In genomic region chr11:96299155-96299883, GRCh38 we compare ENCODE assay signal across 13 cellular contexts. TPM values are rescaled to one million over a fixed set of nuclear protein-coding genes. Genes with fewer than 3 reads are reported as not detected.
DNase-seq lines count a peak whose midpoint lies in the region; ATAC-seq and TF ChIP-seq lines count a peak whose summit lies in the region.
"Had no signal": no experiment of that assay in that cellular context is flagged by ENCODE, and none has a peak within 500 bp of the region (broad histone marks: within the 10 kb centered on the region; RNA-seq: fewer than 3 reads in every experiment).

No MANE protein-coding gene starts in this region.

- peaks cover 9% of the 10 kb centered on the region for H3K36me3 Mint-ChIP-seq in activated CD4-positive, alpha-beta memory T cell treated with anti-CD3 and anti-CD28 coated beads, Interleukin-2, amount 10 ng/mL, durations not matched to agents 7 days and 5 days (ENCODE audit: low read depth)
- H3K36me3 Mint-ChIP-seq in activated CD4-positive, alpha-beta memory T cell treated with anti-CD3 and anti-CD28 coated beads for 36 hours = peaks cover 5% of the 10 kb centered on the region
- H3K36me3 Mint-ChIP-seq in activated naive CD8-positive, alpha-beta T cell treated with anti-CD3 and anti-CD28 coated beads, Interleukin-2, amount 50 U/mL, for 24 hours (ENCODE audit: low read depth) = peaks cover 13% of the 10 kb centered on the region

- peak overlapping the region; percentile 58 for H3K27ac Mint-ChIP-seq in activated CD4-positive, alpha-beta memory T cell treated with anti-CD3 and anti-CD28 coated beads, Interleukin-2, amount 10 ng/mL, durations not matched to agents 7 days and 5 days
- no peak overlapping the region for H3K27ac Mint-ChIP-seq in activated CD4-positive, alpha-beta memory T cell treated with anti-CD3 and anti-CD28 coated beads for 36 hours
- peak overlapping the region; percentile 12 for H3K27ac Mint-ChIP-seq in activated naive CD8-positive, alpha-beta T cell treated with anti-CD3 and anti-CD28 coated beads, Interleukin-2, amount 50 U/mL, for 24 hours

- H3K4me1 ChIP-seq in transverse colon = peaks cover 37 to 56% (median 41%) of the 10 kb centered on the region in 4 donors
- peaks cover 45% of the 10 kb centered on the region for H3K4me1 ChIP-seq in A673 (ENCODE audit: insufficient read depth, low read length, poor library complexity, severe bottlenecking)

- H3K27me3 Mint-ChIP-seq in activated CD4-positive, alpha-beta memory T cell treated with anti-CD3 and anti-CD28 coated beads, Interleukin-2, amount 10 ng/mL, durations not matched to agents 7 days and 5 days = no peaks in the 10 kb centered on the region
- H3K27me3 Mint-ChIP-seq in activated CD4-positive, alpha-beta memory T cell treated with anti-CD3 and anti-CD28 coated beads for 36 hours = no peaks in the 10 kb centered on the region
- H3K27me3 Mint-ChIP-seq in activated naive CD8-positive, alpha-beta T cell treated with anti-CD3 and anti-CD28 coated beads, Interleukin-2, amount 50 U/mL, for 24 hours = no peaks in the 10 kb centered on the region

- ATAC-seq in activated naive CD8-positive, alpha-beta T cell treated with anti-CD3 and anti-CD28 coated beads, Interleukin-2, amount 50 U/mL, for 24 hours = no peak
- ATAC-seq: A549 had no signal

- no peak overlapping the region for H3K4me3 Mint-ChIP-seq in activated CD4-positive, alpha-beta memory T cell treated with anti-CD3 and anti-CD28 coated beads, Interleukin-2, amount 10 ng/mL, durations not matched to agents 7 days and 5 days
- no peak overlapping the region for H3K4me3 Mint-ChIP-seq in activated CD4-positive, alpha-beta memory T cell treated with anti-CD3 and anti-CD28 coated beads for 36 hours
- no peak overlapping the region for H3K4me3 Mint-ChIP-seq in activated naive CD8-positive, alpha-beta T cell treated with anti-CD3 and anti-CD28 coated beads, Interleukin-2, amount 50 U/mL, for 24 hours

- no peaks in the 10 kb centered on the region for H3K9me3 Mint-ChIP-seq in activated CD4-positive, alpha-beta memory T cell treated with anti-CD3 and anti-CD28 coated beads, Interleukin-2, amount 10 ng/mL, durations not matched to agents 7 days and 5 days
- no peaks in the 10 kb centered on the region for H3K9me3 Mint-ChIP-seq in activated CD4-positive, alpha-beta memory T cell treated with anti-CD3 and anti-CD28 coated beads for 36 hours
- no peaks in the 10 kb centered on the region for H3K9me3 Mint-ChIP-seq in activated naive CD8-positive, alpha-beta T cell treated with anti-CD3 and anti-CD28 coated beads, Interleukin-2, amount 50 U/mL, for 24 hours

- no peak for TF ChIP-seq EP300 in transverse colon (IDR thresholded peaks at IDR 0.05; ENCODE audit: low read depth)

- CTCF ChIA-PET in activated CD4-positive, alpha-beta memory T cell treated with anti-CD3 and anti-CD28 coated beads, Interleukin-2, amount 10 ng/mL, durations not matched to agents 7 days and 5 days (lab: Charles Lee) = interaction anchor here (1.2 kb wide), 1 partner anchor 43 kb away, joined by 3 read pairs; no protein-coding TSS in a partner anchor
- CTCF ChIA-PET in activated CD4-positive, alpha-beta memory T cell treated with anti-CD3 and anti-CD28 coated beads for 36 hours (lab: Charles Lee) = no interaction called here
- CTCF ChIA-PET in A673 (lab: Charles Lee) = no interaction called here

- TF ChIP-seq CTCF in transverse colon (IDR thresholded peaks at IDR 0.05) (no peak), A673 (conservative IDR thresholded peaks at IDR 0.05; ENCODE audit: low read depth, low read length) (no peak)

- no peaks in the 10 kb centered on the region for H3K36me3 ChIP-seq in transverse colon
- H3K36me3 ChIP-seq in A673 (ENCODE audit: insufficient read depth, low read length, poor library complexity, severe bottlenecking) = no peaks in the 10 kb centered on the region

- TF ChIP-seq POLR2A in transverse colon (IDR thresholded peaks at IDR 0.05) = no peak

- no peak for DNase-seq in activated CD4-positive, alpha-beta memory T cell treated with anti-CD3 and anti-CD28 coated beads, Interleukin-2, amount 10 ng/mL, durations not matched to agents 7 days and 5 days
- DNase-seq in activated CD4-positive, alpha-beta memory T cell treated with anti-CD3 and anti-CD28 coated beads for 36 hours = no peak
- no peak for DNase-seq in activated naive CD8-positive, alpha-beta T cell treated with anti-CD3 and anti-CD28 coated beads, Interleukin-2, amount 50 U/mL, for 24 hours
- peak; percentile 50 for DNase-seq in medulla oblongata (ENCODE audit: extremely low spot score)
- no peak for DNase-seq in transverse colon
- no peak for DNase-seq in LoVo (ENCODE audit: low spot score)
- no peak for DNase-seq in A673 (ENCODE audit: low spot score)
- no peak for DNase-seq in stimulated activated CD4-positive, alpha-beta T cell treated with anti-CD3 and anti-CD28 coated beads, Interleukin-12 subunit alpha, Interleukin-12 subunit beta, amount 100 ng/mL, for 4 hours
- DNase-seq: activated CD8-positive, alpha-beta memory T cell treated with anti-CD3 and anti-CD28 coated beads for 24 hours; amniotic stem cell; NCI-H2081; stimulated activated CD4-positive, alpha-beta T cell treated with anti-CD3 and anti-CD28 coated beads, Interleukin-4, amount 100 ng/mL, for 1 hour had no signal

- H3K4me3 ChIP-seq in transverse colon (no peak overlapping the region), A673 (ENCODE audit: low read depth, low read length, poor library complexity, severe bottlenecking) (no peak overlapping the region)
- H3K4me3 ChIP-seq: A549 had no signal

- H3K27me3 ChIP-seq in transverse colon (no peaks in the 10 kb centered on the region), A673 (replicated peaks; ENCODE audit: insufficient read depth, low read depth, low read length, poor library complexity) (no peaks in the 10 kb centered on the region)

- intact Hi-C loops in activated CD4-positive, alpha-beta memory T cell treated with anti-CD3 and anti-CD28 coated beads for 36 hours (cut with micrococcal nuclease) = no loop called here
- intact Hi-C loops in transverse colon (cut with DNase I; ENCODE audit: low total_unique reads) = no loop called here
- intact Hi-C loops in A673 (cut with micrococcal nuclease; ENCODE audit: unreplicated experiment) = no loop called here

- POLR2A ChIA-PET in activated CD4-positive, alpha-beta memory T cell treated with anti-CD3 and anti-CD28 coated beads, Interleukin-2, amount 10 ng/mL, durations not matched to agents 7 days and 5 days (lab: Charles Lee) = no interaction called here
- POLR2A ChIA-PET in activated CD4-positive, alpha-beta memory T cell treated with anti-CD3 and anti-CD28 coated beads for 36 hours (lab: Charles Lee) = no interaction called here
- POLR2A ChIA-PET in A673 (lab: Charles Lee; ENCODE audit: low non-redundant PET) = no interaction called here

- 49 to 93% methylated on average over 2 to 8 of the region's 8 CpGs for WGBS in transverse colon (ENCODE audit: low coverage in 1 of 2), 2 donors

- peak overlapping the region; percentile 77 to 80 (median 79) for H3K27ac ChIP-seq in transverse colon
- no peak overlapping the region for H3K27ac ChIP-seq in A673 (ENCODE audit: low read depth, low read length, poor library complexity, severe bottlenecking)

- no TSS peak for BruUV-seq in A673 (replicated peaks; lab: Mats Ljungman, UMichigan)

- H3K9me3 ChIP-seq in transverse colon (no peaks in the 10 kb centered on the region), A673 (ENCODE audit: low read depth, low read length, poor library complexity, severe bottlenecking) (no peaks in the 10 kb centered on the region)
- H3K9me3 ChIP-seq: A549 had no signal

- peaks cover 25% of the 10 kb centered on the region for H3K4me1 Mint-ChIP-seq in activated CD4-positive, alpha-beta memory T cell treated with anti-CD3 and anti-CD28 coated beads, Interleukin-2, amount 10 ng/mL, durations not matched to agents 7 days and 5 days
- peaks cover 55% of the 10 kb centered on the region for H3K4me1 Mint-ChIP-seq in activated CD4-positive, alpha-beta memory T cell treated with anti-CD3 and anti-CD28 coated beads for 36 hours (ENCODE audit: low read depth)
- peaks cover 69% of the 10 kb centered on the region for H3K4me1 Mint-ChIP-seq in activated naive CD8-positive, alpha-beta T cell treated with anti-CD3 and anti-CD28 coated beads, Interleukin-2, amount 50 U/mL, for 24 hours

- in situ Hi-C loops in transverse colon (cut with MboI; ENCODE audit: low pct_ligation_motif_present in 1 of 4, low pct_unique_long_range_greater_than_20kb in 1 of 4, low sequenced_read_pairs in 3 of 4) = no loop called here

RNA-seq across cellular contexts. Expression of gene MAML2, which starts 43.7 kb away (rescaled TPM):
- total RNA-seq in activated CD4-positive, alpha-beta memory T cell treated with anti-CD3 and anti-CD28 coated beads, Interleukin-2, amount 10 ng/mL, durations not matched to agents 7 days and 5 days = 10 to 100 TPM; 19.2 to 19.3 TPM
- 10 to 100 TPM; 24.2 TPM for total RNA-seq in activated CD4-positive, alpha-beta memory T cell treated with anti-CD3 and anti-CD28 coated beads for 36 hours
- total RNA-seq in transverse colon = 10 to 100 TPM; 15.9 to 31.9 (median 24.9) TPM
- 6.4 and 7.9 TPM in 2 replicates for total RNA-seq in A673 (2021)
